28 cellular contexts compared by ENCODE assay signal in the genomic region with DNA sequence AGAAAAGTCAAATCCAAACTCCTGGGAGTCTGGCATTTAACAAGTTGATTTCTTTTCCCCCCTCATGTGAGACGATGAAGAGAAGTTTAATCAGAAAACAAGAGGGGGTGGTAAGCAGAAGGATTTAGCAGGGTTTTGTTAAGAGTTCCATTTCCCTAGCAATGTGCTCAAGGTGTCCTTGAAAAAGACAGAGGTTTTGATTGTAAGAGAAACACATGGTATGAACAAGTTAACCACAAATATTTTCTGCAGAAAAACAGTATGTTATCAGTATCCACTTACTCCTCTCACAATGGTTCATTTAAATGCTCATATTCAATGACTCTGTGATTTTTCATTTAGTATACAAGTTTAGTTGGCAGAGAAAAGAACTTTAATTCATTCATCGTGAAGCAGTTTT. TPM values are rescaled to one million over a fixed set of nuclear protein-coding genes. Genes with fewer than 3 reads are reported as not detected.
A peak's percentile ranks its signal among the peaks of the same experiment; 100 is the strongest.
DNase-seq lines count a peak whose midpoint lies in the region; ATAC-seq, FAIRE-seq and TF ChIP-seq lines count a peak whose summit lies in the region.
"Had no signal": no experiment of that assay in that cellular context is flagged by ENCODE, and none has a peak within 500 bp of the region (broad histone marks: within the 10 kb centered on the region; RNA-seq: fewer than 3 reads in every experiment).

No MANE protein-coding gene starts in this region.

- H3K36me3 ChIP-seq in tibial artery = no peaks in the 10 kb centered on the region
- H3K36me3 ChIP-seq: neutrophil, stomach, tibial nerve, WERI-Rb-1 had no signal

- no peak for TF ChIP-seq CTCF in tibial artery (IDR thresholded peaks at IDR 0.05)

- ATAC-seq in stimulated activated naive CD8-positive, alpha-beta T cell treated with anti-CD3 and anti-CD28 coated beads, Interleukin-15, amount 100 ng/mL, for 72 hours = no peak
- ATAC-seq: HCT116, left ventricle myocardium superior, sciatic nerve had no signal

- no peak overlapping the region for H3K4me3 Mint-ChIP-seq in stimulated activated naive CD8-positive, alpha-beta T cell treated with anti-CD3 and anti-CD28 coated beads, Interleukin-15, amount 100 ng/mL, for 72 hours
- H3K4me3 Mint-ChIP-seq: activated naive CD4-positive, alpha-beta T cell treated with anti-CD3 and anti-CD28 coated beads, Interleukin-2, amount 50 U/mL, for 24 hours had no signal

- H3K4me3 ChIP-seq in tibial artery = no peak overlapping the region
- H3K4me3 ChIP-seq: stomach, tibial nerve had no signal

- in situ Hi-C loops in SK-MEL-5 (cut with HindIII; ENCODE audit: low pct_unique_long_range_greater_than_20kb, low sequenced_read_pairs) = no loop called here

- H3K27ac Mint-ChIP-seq in stimulated activated naive CD8-positive, alpha-beta T cell treated with anti-CD3 and anti-CD28 coated beads, Interleukin-15, amount 100 ng/mL, for 72 hours = no peak overlapping the region
- H3K27ac Mint-ChIP-seq: activated naive CD4-positive, alpha-beta T cell treated with anti-CD3 and anti-CD28 coated beads, Interleukin-2, amount 50 U/mL, for 24 hours; activated T-helper 2 cell treated with anti-CD3 and anti-CD28 coated beads, Interferon-gamma antibody, Interleukin-2, Interleukin-4, amounts not matched to agents 10 μg/mL and 5 μg/mL and 100 μg/mL, durations not matched to agents 14 hours and 24 hours and 36 hours had no signal

- H3K9me3 Mint-ChIP-seq in stimulated activated naive CD8-positive, alpha-beta T cell treated with anti-CD3 and anti-CD28 coated beads, Interleukin-15, amount 100 ng/mL, for 72 hours = no peaks in the 10 kb centered on the region
- H3K9me3 Mint-ChIP-seq: activated naive CD4-positive, alpha-beta T cell treated with anti-CD3 and anti-CD28 coated beads, Interleukin-2, amount 50 U/mL, for 24 hours; activated T-helper 2 cell treated with anti-CD3 and anti-CD28 coated beads, Interferon-gamma antibody, Interleukin-2, Interleukin-4, amounts not matched to agents 10 μg/mL and 5 μg/mL and 100 μg/mL, durations not matched to agents 14 hours and 24 hours and 36 hours had no signal

- H3K9me3 ChIP-seq in tibial artery = no peaks in the 10 kb centered on the region
- H3K9me3 ChIP-seq: neutrophil, stomach, tibial nerve had no signal

- no peaks in the 10 kb centered on the region for H3K27me3 Mint-ChIP-seq in stimulated activated naive CD8-positive, alpha-beta T cell treated with anti-CD3 and anti-CD28 coated beads, Interleukin-15, amount 100 ng/mL, for 72 hours

- peak; percentile 75 for FAIRE-seq in urothelium cell line (lab: Jason Lieb, UNC)
- FAIRE-seq: endometrium, islet of Langerhans had no signal

- intact Hi-C loops in tibial artery (cut with DNase I; ENCODE audit: low total_unique reads) = loop anchor here (5.0 kb wide), 1 partner anchor 1667 kb away; no protein-coding TSS in a partner anchor

- H3K4me1 Mint-ChIP-seq in stimulated activated naive CD8-positive, alpha-beta T cell treated with anti-CD3 and anti-CD28 coated beads, Interleukin-15, amount 100 ng/mL, for 72 hours = no peaks in the 10 kb centered on the region
- H3K4me1 Mint-ChIP-seq: activated naive CD4-positive, alpha-beta T cell treated with anti-CD3 and anti-CD28 coated beads, Interleukin-2, amount 50 U/mL, for 24 hours had no signal

- DNase-seq in SK-MEL-5 (ENCODE audit: low read depth, low spot score) (peak; percentile 94), caudate nucleus (lab: John Stamatoyannopoulos, UW) (no peak), iris pigment epithelial cell (ENCODE audit: low read depth) (peak; percentile 77), urothelium cell line (ENCODE audit: low spot score) (no peak), tibial artery (no peak), iPS-NIHi11 (ENCODE audit: low spot score) (no peak)
- no peak for DNase-seq in stimulated activated naive CD8-positive, alpha-beta T cell treated with anti-CD3 and anti-CD28 coated beads, Interleukin-15, amount 100 ng/mL, for 72 hours
- DNase-seq: activated CD4-positive, alpha-beta T cell treated with anti-CD3 and anti-CD28 coated beads for 48 hours; dermis blood vessel endothelial cell; DND-41; hypothalamus; left ventricle myocardium superior; NCI-H1092; NCI-H187 treated with DMSO at 0.1 percent for 48 hours; NCI-H2171 treated with DMSO at 0.1 percent for 48 hours; NCI-H510A; SIG-M5; stomach; WERI-Rb-1 had no signal

- peaks cover 0 to 7% (median 0%) of the 10 kb centered on the region in 4 donors for H3K4me1 ChIP-seq in tibial artery
- H3K4me1 ChIP-seq: stomach had no signal

- H3K27me3 ChIP-seq in tibial artery = no peaks in the 10 kb centered on the region
- H3K27me3 ChIP-seq: neutrophil, stomach, tibial nerve had no signal

- peak overlapping the region; percentile 1 for H3K27ac ChIP-seq in caudate nucleus (ENCODE audit: low read depth, low read length)
- H3K27ac ChIP-seq in tibial artery = no peak overlapping the region
- H3K27ac ChIP-seq: C4-2B, neutrophil, stomach, tibial nerve, WERI-Rb-1 had no signal

RNA-seq across cellular contexts. Expression of gene LAMA1, which starts 26.8 kb away (rescaled TPM):
- 116 and 131 TPM in 2 replicates for total RNA-seq in SK-MEL-5 (2014; rRNA removed; shearing (Covaris generic))
- polyA plus RNA-seq in SK-MEL-5 (2015; cell fraction: cytosol; rRNA removed) = 149 and 195 TPM in 2 replicates
- 323 and 397 TPM in 2 replicates for polyA plus RNA-seq in SK-MEL-5 (2015; cell fraction: nucleus; rRNA removed)
- total RNA-seq: activated T-helper 2 cell treated with anti-CD3 and anti-CD28 coated beads, Interferon-gamma antibody, Interleukin-2, Interleukin-4, amounts not matched to agents 10 μg/mL and 5 μg/mL and 100 μg/mL, durations not matched to agents 14 hours and 24 hours and 36 hours had no signal

Comparison
In these comparisons a context has a peak if more than half of its experiments do, and no peak if none do; other contexts are left out.
1. DNase-seq: peak in SK-MEL-5 (single experiment) and iris pigment epithelial cell (single experiment); none in caudate nucleus (0 of 61), urothelium cell line (single experiment), tibial artery (0 of 2), iPS-NIHi11 (single experiment) and stimulated activated naive CD8-positive, alpha-beta T cell treated with anti-CD3 and anti-CD28 coated beads, Interleukin-15, amount 100 ng/mL, for 72 hours (0 of 2).